ENCODE assay signal across 30 cellular contexts in genomic region chr1:219362702-219363101, GRCh38.
"Had no signal": no experiment of that assay in that cellular context is flagged by ENCODE, and none has a peak within 500 bp of the region (broad histone marks: within the 10 kb centered on the region; RNA-seq: fewer than 3 reads in every experiment).

No MANE protein-coding gene starts in this region.

- H3K27ac ChIP-seq: lower lobe of right lung, pancreas, prostate gland, skin epidermis, stomach, testis, thyroid gland, transverse colon, upper lobe of left lung, vagina had no signal

- H3K4me3 Mint-ChIP-seq: naive thymus-derived CD4-positive, alpha-beta T cell; natural killer cell treated with Interleukin-12 subunit alpha and Interleukin-12 subunit beta and Interleukin-15 and Interleukin-18, amount 100 ng/mL, for 72 hours; neural crest cell; stimulated activated naive B cell treated with anti-CD40 and anti-IgM and Interleukin-4, amounts not matched to agents 10 μg/mL and 1 μg/mL and 100 μg/mL, for 72 hours had no signal

- H3K36me3 ChIP-seq: lower lobe of right lung, pancreas, prostate gland, stomach, thyroid gland, transverse colon, upper lobe of left lung, vagina had no signal

- H3K36me3 Mint-ChIP-seq: naive thymus-derived CD4-positive, alpha-beta T cell; natural killer cell treated with Interleukin-12 subunit alpha and Interleukin-12 subunit beta and Interleukin-15 and Interleukin-18, amount 100 ng/mL, for 72 hours; stimulated activated naive B cell treated with anti-CD40 and anti-IgM and Interleukin-4, amounts not matched to agents 10 μg/mL and 1 μg/mL and 100 μg/mL, for 72 hours had no signal

- H3K4me3 ChIP-seq: lower lobe of right lung, mucosa of descending colon, pancreas, prostate gland, skin epidermis, stomach, testis, thyroid gland, transverse colon, upper lobe of left lung, vagina had no signal

- H3K27me3 ChIP-seq: pancreas, stomach, testis, thyroid gland, transverse colon, upper lobe of left lung, vagina had no signal

- H3K9me3 ChIP-seq: lower lobe of right lung, mucosa of descending colon, pancreas, prostate gland, stomach, testis, thyroid gland, transverse colon, upper lobe of left lung, vagina had no signal

- H3K4me1 Mint-ChIP-seq: naive thymus-derived CD4-positive, alpha-beta T cell; stimulated activated naive B cell treated with anti-CD40 and anti-IgM and Interleukin-4, amounts not matched to agents 10 μg/mL and 1 μg/mL and 100 μg/mL, for 72 hours had no signal

- H3K27me3 Mint-ChIP-seq: naive thymus-derived CD4-positive, alpha-beta T cell; natural killer cell treated with Interleukin-12 subunit alpha and Interleukin-12 subunit beta and Interleukin-15 and Interleukin-18, amount 100 ng/mL, for 72 hours; stimulated activated naive B cell treated with anti-CD40 and anti-IgM and Interleukin-4, amounts not matched to agents 10 μg/mL and 1 μg/mL and 100 μg/mL, for 72 hours had no signal

- H3K4me1 ChIP-seq: lower lobe of right lung, pancreas, prostate gland, stomach, testis, thyroid gland, transverse colon, upper lobe of left lung, vagina had no signal

- ATAC-seq: left cardiac atrium; left lobe of liver; lower lobe of right lung; mucosa of descending colon; naive thymus-derived CD4-positive, alpha-beta T cell; natural killer cell treated with Interleukin-12 subunit alpha and Interleukin-12 subunit beta and Interleukin-15 and Interleukin-18, amount 100 ng/mL, for 72 hours; pancreas; right cardiac atrium; sciatic nerve; stimulated activated naive B cell treated with anti-CD40 and anti-IgM and Interleukin-4, amounts not matched to agents 10 μg/mL and 1 μg/mL and 100 μg/mL, for 72 hours; stimulated activated naive CD8-positive, alpha-beta T cell treated with anti-CD3 and anti-CD28 coated beads, Interleukin-15, Interleukin-2, amounts not matched to agents 100 U/mL and 50 U/mL, for 24 hours had no signal

- H3K27ac Mint-ChIP-seq: naive thymus-derived CD4-positive, alpha-beta T cell; natural killer cell treated with Interleukin-12 subunit alpha and Interleukin-12 subunit beta and Interleukin-15 and Interleukin-18, amount 100 ng/mL, for 72 hours; stimulated activated naive B cell treated with anti-CD40 and anti-IgM and Interleukin-4, amounts not matched to agents 10 μg/mL and 1 μg/mL and 100 μg/mL, for 72 hours had no signal

- DNase-seq: hippocampal formation; kidney glomerular epithelial cell; left cardiac atrium; lower lobe of right lung; midbrain; mucosa of descending colon; naive thymus-derived CD4-positive, alpha-beta T cell; nucleus accumbens; pancreas; posterior cingulate gyrus; retina; right cardiac atrium; stimulated activated CD4-positive, alpha-beta T cell treated with anti-CD3 and anti-CD28 coated beads, Interleukin-12 subunit alpha, Interleukin-12 subunit beta, amount 100 ng/mL, for 4 hours; stimulated activated CD4-positive, alpha-beta T cell treated with anti-CD3 and anti-CD28 coated beads, Interleukin-15, amount 100 ng/mL, for 24 hours; stimulated activated CD4-positive, alpha-beta T cell treated with anti-CD3 and anti-CD28 coated beads, Interleukin-2, amount 100 ng/mL, for 24 hours; stimulated activated CD4-positive, alpha-beta T cell treated with anti-CD3 and anti-CD28 coated beads, Interleukin-4, amount 100 ng/mL, for 1 hour; stimulated activated naive B cell treated with anti-CD40 and anti-IgM and Interleukin-4, amounts not matched to agents 10 μg/mL and 1 μg/mL and 100 μg/mL, for 72 hours; stimulated activated naive CD8-positive, alpha-beta T cell treated with anti-CD3 and anti-CD28 coated beads, Interleukin-15, Interleukin-2, amounts not matched to agents 100 U/mL and 50 U/mL, for 24 hours; stomach; testis; thyroid gland; transverse colon; upper lobe of left lung had no signal
